ENCODE assay signal across 8 cellular contexts in the genomic region with DNA sequence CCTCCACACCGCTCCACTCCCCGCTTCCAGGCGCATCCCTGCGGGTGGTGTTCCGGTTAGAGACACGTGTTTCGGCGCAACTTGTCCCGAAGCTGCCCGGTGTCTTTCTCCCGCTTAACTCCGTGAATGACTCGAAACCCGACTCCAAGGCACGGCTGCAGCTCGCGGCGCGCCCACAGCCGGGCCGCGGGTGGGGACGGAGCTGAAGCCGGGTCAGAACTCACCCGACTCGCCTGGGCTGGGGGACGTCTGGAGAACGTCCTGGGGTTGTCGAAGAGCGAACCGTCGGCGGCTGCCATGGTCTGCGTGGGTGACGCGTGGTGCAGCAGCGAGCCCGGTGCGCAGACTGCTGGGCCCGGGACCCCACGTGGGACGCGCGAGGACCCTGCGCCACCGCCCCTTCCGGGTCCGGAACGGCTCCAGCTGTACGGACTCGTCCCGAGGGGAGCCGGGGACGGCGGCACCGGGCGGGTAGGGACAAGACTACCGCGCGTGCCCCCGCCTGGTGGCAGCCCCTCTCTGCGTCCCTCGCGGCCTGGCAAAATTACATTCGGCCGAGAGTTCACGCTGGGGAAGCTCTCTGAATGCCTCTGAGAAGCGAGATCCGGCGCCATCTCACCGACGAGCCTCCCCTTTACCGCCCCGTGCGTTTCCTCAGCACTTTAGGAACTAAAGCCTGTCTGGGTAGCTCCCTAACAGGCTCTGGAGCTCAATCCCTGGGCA. TPM values are rescaled to one million over a fixed set of nuclear protein-coding genes. Genes with fewer than 3 reads are reported as not detected.
DNase-seq lines count a peak whose midpoint lies in the region; ATAC-seq and TF ChIP-seq lines count a peak whose summit lies in the region.

A gene (minus strand): TSS at position 348 of the 723 bp plus-strand sequence. CDS start 49 bp downstream, at position 299.

- H3K27ac Mint-ChIP-seq in neural progenitor cell: peak within 1 kb of the TSS; percentile 88

- H3K4me1 Mint-ChIP-seq in neural progenitor cell: peaks cover 26% of the 10 kb centered on the region

- no peaks in the 10 kb centered on the region for H3K27me3 ChIP-seq in neural progenitor cell
- no peaks in the 10 kb centered on the region for H3K27me3 ChIP-seq in stomach

- DNase-seq in DMS53 treated with DMSO at 0.1 percent for 48 hours (lab: John Stamatoyannopoulos, UW; ENCODE audit: unreplicated experiment) (peak; percentile 61), KBM-7 (peak; percentile 84), SHP77 treated with DMSO at 0.1 percent for 48 hours (lab: John Stamatoyannopoulos, UW) (peak; percentile 36), activated gamma-delta T cell treated with Interleukin-2 at 50 U/mL for 16 hours (peak; percentile 83), foreskin fibroblast (peak; percentile 82 to 94), neural progenitor cell (ENCODE audit: low spot score) (peak; percentile 89), stomach (peak; percentile 83)

- H3K9me3 ChIP-seq in neural progenitor cell (ENCODE audit: low read depth) (no peaks in the 10 kb centered on the region), stomach (no peaks in the 10 kb centered on the region)

- 0 to 1% (median 0%) methylated on average over 31 to 75 of the region's 75 CpGs for WGBS in stomach, 5 donors

- H3K4me1 ChIP-seq in neural progenitor cell: peaks cover 14% of the 10 kb centered on the region
- H3K4me1 ChIP-seq in stomach: peaks cover 26 to 59% (median 44%) of the 10 kb centered on the region in 4 donors

- TF ChIP-seq EP300 in stomach (IDR thresholded peaks at IDR 0.05): no peak

- H3K9ac ChIP-seq in neural progenitor cell: peak within 1 kb of the TSS; percentile 76

- H3F3A ChIP-seq in neural progenitor cell (ENCODE audit: low read depth): peaks cover 21% of the 10 kb centered on the region

- TF ChIP-seq POLR2A in stomach (IDR thresholded peaks at IDR 0.05): peak in 1 of 4 donors; percentile 17

- in situ Hi-C loops in KBM-7 (cut with MboI; ENCODE audit: low pct_unique_long_range_greater_than_20kb, low sequenced_read_pairs): no loop called here

- H3K4me3 Mint-ChIP-seq in neural progenitor cell: peak within 1 kb of the TSS; percentile 95

- no peaks in the 10 kb centered on the region for H3K9me3 Mint-ChIP-seq in neural progenitor cell

- H3K79me2 ChIP-seq in neural progenitor cell (ENCODE audit: low read depth): peaks cover 90% of the 10 kb centered on the region

- H3K27me3 Mint-ChIP-seq in neural progenitor cell (ENCODE audit: insufficient read depth, low read depth): no peaks in the 10 kb centered on the region

- H3K27ac ChIP-seq in neural progenitor cell (peak within 1 kb of the TSS; percentile 95), stomach (peak within 1 kb of the TSS; percentile 94 to 98 (median 96))

- H4K20me1 ChIP-seq in neural progenitor cell (ENCODE audit: low read depth): peaks cover 45% of the 10 kb centered on the region

- H3K4me3 ChIP-seq in foreskin fibroblast (ENCODE audit: low read depth in 1 of 2, low read length in 2 of 2) (peak within 1 kb of the TSS; percentile 65 to 98), neural progenitor cell (peak within 1 kb of the TSS; percentile 73), stomach (peak within 1 kb of the TSS; percentile 74 to 90 (median 84))

- peaks cover 17% of the 10 kb centered on the region for H3K36me3 Mint-ChIP-seq in neural progenitor cell

- peak within 1 kb of the TSS; percentile 65 for H2AFZ ChIP-seq in neural progenitor cell (replicated peaks)

- no peaks in the 10 kb centered on the region for H3K36me3 ChIP-seq in neural progenitor cell
- no peaks in the 10 kb centered on the region for H3K36me3 ChIP-seq in stomach

- peak; percentile 71 for ATAC-seq in GM21619 (IDR thresholded peaks at IDR 0.05; ENCODE audit: unreplicated experiment)

- intact Hi-C loops in stomach (cut with DNase I; ENCODE audit: low total_unique reads): no loop called here

- H3K4me2 ChIP-seq in neural progenitor cell: peak within 1 kb of the TSS; percentile 83

- TF ChIP-seq CTCF in foreskin fibroblast (IDR thresholded peaks at IDR 0.05; ENCODE audit: low read depth, low read length): no peak
- TF ChIP-seq CTCF in neural progenitor cell (IDR thresholded peaks at IDR 0.05): peak; percentile 35
- no peak for TF ChIP-seq CTCF in stomach (IDR thresholded peaks at IDR 0.05)

RNA-seq across cellular contexts. Expression of the gene that starts here (rescaled TPM):
- 22.9 and 25.7 TPM in 2 replicates for total RNA-seq in neural progenitor cell (ENCODE audit: low replicate concordance)
- 10 to 100 TPM in 2 of 5 donors, 1 to 10 TPM in 3; 4.1 to 26.8 (median 9.8) TPM for total RNA-seq in stomach
- polyA plus RNA-seq in stomach: 1 to 10 TPM; 3.1 to 7.3 (median 3.2) TPM

Comparison
In these comparisons a context has a peak if more than half of its experiments do, and no peak if none do; other contexts are left out.
1. Peak in every context shown above with its lines: DNase-seq, ATAC-seq, H3K4me3 ChIP-seq and H3K27ac ChIP-seq.
2. DNase-seq: peak in every context shown above with its lines; median percentile 89 in neural progenitor cell; 88 in foreskin fibroblast; 84 in KBM-7; 83 in activated gamma-delta T cell treated with Interleukin-2 at 50 U/mL for 16 hours; 83 in stomach; 61 in DMS53 treated with DMSO at 0.1 percent for 48 hours; 36 in SHP77 treated with DMSO at 0.1 percent for 48 hours.